11 cellular contexts compared by ENCODE assay signal in the genomic region with DNA sequence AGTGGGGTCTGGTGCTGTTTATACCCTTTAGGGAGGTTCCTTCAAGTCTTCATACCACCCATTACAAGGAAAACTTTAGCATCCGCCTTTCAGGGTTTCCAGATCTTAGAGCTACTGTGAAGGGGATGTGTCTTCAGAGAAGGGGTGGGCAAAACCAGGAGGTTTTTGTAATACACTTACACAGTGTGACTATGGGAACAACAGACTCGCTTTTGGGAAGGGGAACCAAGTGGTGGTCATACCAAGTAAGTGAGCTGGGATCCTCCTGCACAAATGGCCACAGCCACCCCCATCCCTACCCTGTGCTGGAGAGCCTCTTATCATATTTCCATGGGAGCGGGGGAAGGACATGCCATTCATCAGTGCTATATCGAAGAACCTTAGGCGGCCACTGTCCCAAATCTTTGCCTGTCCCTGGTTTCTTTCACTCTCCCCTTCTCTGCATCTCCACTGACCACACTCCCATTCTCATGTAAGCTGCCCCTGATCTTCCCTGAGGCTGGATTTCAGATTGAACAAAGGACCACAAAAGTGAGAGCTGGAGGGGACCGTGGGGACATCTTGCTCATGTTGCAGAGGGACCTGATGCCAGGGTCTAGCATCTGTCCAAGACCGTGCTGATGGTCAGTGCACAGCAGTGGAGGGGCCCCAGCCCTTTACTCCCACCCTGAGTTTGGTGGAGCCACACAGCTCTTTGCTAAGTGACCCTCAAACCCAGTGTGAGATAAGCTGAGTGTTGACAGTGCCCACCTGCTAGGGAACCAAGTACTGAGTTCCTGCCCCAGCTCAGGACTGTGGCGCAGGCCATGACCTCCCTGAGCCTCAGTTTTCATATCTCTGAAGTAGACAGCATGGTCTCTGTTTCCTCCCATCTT. TPM values are rescaled to one million over a fixed set of nuclear protein-coding genes. Genes with fewer than 3 reads are reported as not detected.
DNase-seq lines count a peak whose midpoint lies in the region; ATAC-seq, FAIRE-seq and TF ChIP-seq lines count a peak whose summit lies in the region.
"Had no signal": no experiment of that assay in that cellular context is flagged by ENCODE, and none has a peak within 500 bp of the region (broad histone marks: within the 10 kb centered on the region; RNA-seq: fewer than 3 reads in every experiment).

No MANE protein-coding gene starts in this region.

- intact Hi-C loops in ascending aorta (cut with DNase I) (no loop called here), mucosa of descending colon (cut with DNase I, micrococcal nuclease) (no loop called here)

- CTCF ChIA-PET in AG04450 (lab: Charles Lee), result interaction anchor here (0.7 to 8.2 kb wide), 5 partner anchors 19 to 335 kb away, joined by 3 to 59 read pairs (median 5); no protein-coding TSS in a partner anchor

- POLR2A ChIA-PET in AG04450 (lab: Yijun Ruan, JAX), result no interaction called here

- DNase-seq in AG04450 (ENCODE audit: low read depth, low spot score) (no peak), GM19239 (ENCODE audit: insufficient read length, low spot score) (no peak), ascending aorta (ENCODE audit: low spot score in 2 of 2) (peak in 1 of 2 donors; percentile 58), myocyte (ENCODE audit: low read depth) (peak; percentile 15), left lobe of liver (ENCODE audit: low spot score) (no peak), cerebellar nuclear complex (lab: John Stamatoyannopoulos, UW) (no peak), mucosa of descending colon (no peak)
- DNase-seq: endodermal cell, NCI-H146 had no signal

- peak overlapping the region; percentile 85 for H3K27ac ChIP-seq in AG04450 (ENCODE audit: low read depth, low read length)
- peak overlapping the region; percentile 37 for H3K27ac ChIP-seq in ascending aorta

- FAIRE-seq in GM19239 (lab: Jason Lieb, UNC), result peak; percentile 57
- FAIRE-seq: D721Med had no signal

- H3K27me3 ChIP-seq in AG04450 (ENCODE audit: control insufficient read depth, insufficient read depth, low read length), result no peaks in the 10 kb centered on the region
- no peaks in the 10 kb centered on the region for H3K27me3 ChIP-seq in ascending aorta

- H3K9me3 ChIP-seq in AG04450 (ENCODE audit: control insufficient read depth, insufficient read depth, low read length) (no peaks in the 10 kb centered on the region), ascending aorta (no peaks in the 10 kb centered on the region), mucosa of descending colon (no peaks in the 10 kb centered on the region)

- TF ChIP-seq CTCF in AG04450 (IDR thresholded peaks at IDR 0.05; ENCODE audit: low read depth, low read length) (no peak), ascending aorta (IDR thresholded peaks at IDR 0.05) (no peak), mucosa of descending colon (IDR thresholded peaks at IDR 0.05) (no peak)

- H3K4me1 ChIP-seq in ascending aorta (peaks cover 2 to 11% of the 10 kb centered on the region in 2 donors), mucosa of descending colon (ENCODE audit: low read depth) (no peaks in the 10 kb centered on the region)

- H3K4me3 ChIP-seq in AG04450 (ENCODE audit: low read depth, low read length) (no peak overlapping the region), ascending aorta (no peak overlapping the region), mucosa of descending colon (no peak overlapping the region)

- ATAC-seq in left lobe of liver, result no peak
- no peak for ATAC-seq in mucosa of descending colon
- no peak for ATAC-seq in GM18909 (IDR thresholded peaks at IDR 0.05; ENCODE audit: poor library complexity, unreplicated experiment)

- no peaks in the 10 kb centered on the region for H3K36me3 ChIP-seq in ascending aorta
- no peaks in the 10 kb centered on the region for H3K36me3 ChIP-seq in mucosa of descending colon (ENCODE audit: low read depth)

RNA-seq across cellular contexts. Expression of gene DAD1, which starts 51.4 kb away (rescaled TPM):
- polyA plus RNA-seq in AG04450 (2011; rRNA removed), result 420 and 467 TPM in 2 replicates
- 143 and 159 TPM in 2 replicates for polyA minus RNA-seq in AG04450 (2011; rRNA and poly(A)+ RNA removed)
- 186 TPM for total RNA-seq in ascending aorta
- total RNA-seq in myocyte, result 269 and 398 TPM in 2 replicates
- 450 TPM for polyA plus RNA-seq in myocyte (2012)
- 133 TPM for total RNA-seq in left lobe of liver
- total RNA-seq in mucosa of descending colon, result 100 to 1,000 TPM; 124 to 148 (median 140) TPM
